27 cellular contexts compared by ENCODE assay signal in the genomic region with DNA sequence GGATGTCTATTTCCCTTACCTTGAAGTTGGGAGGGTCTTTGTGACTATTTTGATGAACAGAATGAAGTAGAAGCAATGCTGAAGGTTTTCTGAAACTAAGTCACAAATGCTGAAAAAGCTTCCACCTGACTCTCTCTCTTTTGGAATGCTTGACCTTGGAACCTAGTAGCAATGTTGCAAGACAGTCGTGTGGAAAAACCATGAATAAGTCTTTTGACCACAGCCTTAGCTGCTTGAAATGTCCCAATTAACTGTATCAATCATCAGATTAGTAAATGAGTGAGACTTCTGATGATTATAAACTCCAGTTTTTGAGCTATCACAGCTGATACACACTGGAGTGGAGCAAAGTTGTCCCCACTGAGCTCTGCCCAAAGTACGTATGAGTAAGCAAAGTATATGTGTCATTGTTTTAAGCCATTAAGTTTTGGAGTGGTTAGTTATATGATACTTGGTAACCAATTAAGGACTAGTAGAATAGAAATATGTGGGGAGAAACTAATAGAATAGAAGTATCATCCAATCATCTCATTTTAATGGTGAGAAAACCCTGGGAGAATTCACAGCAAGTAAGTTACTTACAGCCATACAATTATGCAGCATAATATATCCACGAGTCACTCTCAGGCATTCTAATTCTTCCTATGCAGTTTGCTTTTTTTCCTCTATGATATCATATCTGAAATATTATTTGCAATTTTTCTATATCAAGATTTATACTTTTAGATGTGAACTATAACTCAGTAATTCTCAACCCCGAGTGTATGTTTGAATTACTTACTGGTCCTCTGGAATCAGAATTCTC.
DNase-seq lines count a peak whose midpoint lies in the region; ATAC-seq and TF ChIP-seq lines count a peak whose summit lies in the region.
"Had no signal": no experiment of that assay in that cellular context is flagged by ENCODE, and none has a peak within 500 bp of the region (broad histone marks: within the 10 kb centered on the region; RNA-seq: fewer than 3 reads in every experiment).

No MANE protein-coding gene starts in this region.

- H3K4me3 ChIP-seq in astrocyte of the spinal cord (ENCODE audit: low read depth, low read length), result no peak overlapping the region
- H3K4me3 ChIP-seq: dorsolateral prefrontal cortex, hepatocyte, pancreas, transverse colon had no signal

- TF ChIP-seq CTCF in astrocyte of the spinal cord (IDR thresholded peaks at IDR 0.05; ENCODE audit: low read depth, low read length), result no peak

- in situ Hi-C loops in ACHN (cut with HindIII; ENCODE audit: low pct_ligation_motif_present, low pct_unique_long_range_greater_than_20kb, low sequenced_read_pairs), result no loop called here
- in situ Hi-C loops in astrocyte of the spinal cord (cut with HindIII; ENCODE audit: low sequenced_read_pairs), result no loop called here

- DNase-seq in ACHN (peak; percentile 31), HS-5 (ENCODE audit: low read depth) (peak; percentile 29), astrocyte of the spinal cord (ENCODE audit: low read depth, low spot score) (peak; percentile 16), hepatic stellate cell (ENCODE audit: low spot score) (peak; percentile 3), ureter (ENCODE audit: low spot score) (no peak), mesenteric fat pad (ENCODE audit: low spot score) (no peak), NCI-H748 treated with DMSO at 0.1 percent for 48 hours (lab: John Stamatoyannopoulos, UW) (no peak)
- DNase-seq: activated CD4-positive, alpha-beta T cell treated with anti-CD3 and anti-CD28 coated beads for 48 hours; activated naive CD4-positive, alpha-beta T cell treated with anti-CD3 and anti-CD28 coated beads for 36 hours; amygdala; CD8-positive, alpha-beta memory T cell; central memory CD4-positive, alpha-beta T cell; DMS153; dorsolateral prefrontal cortex; GF-D8; immature natural killer cell; NCI-H1092; NCI-H187; NCI-H2171 treated with DMSO at 0.1 percent for 48 hours; NCI-H526 treated with DMSO at 0.1 percent for 48 hours; pancreas; stimulated activated CD8-positive, alpha-beta memory T cell treated with anti-CD3 and anti-CD28 coated beads, Interleukin-4, amount 100 ng/mL, for 48 hours; transverse colon had no signal

- no peak for ATAC-seq in GM18511 (IDR thresholded peaks at IDR 0.05; ENCODE audit: unreplicated experiment)
- ATAC-seq: natural killer cell treated with Interleukin-12 subunit alpha and Interleukin-12 subunit beta and Interleukin-15 and Interleukin-18, amount 100 ng/mL, for 72 hours; pancreas; sciatic nerve had no signal

Comparison
In these comparisons a context has a peak if more than half of its experiments do, and no peak if none do; other contexts are left out.
1. DNase-seq: peak in ACHN (single experiment), HS-5 (single experiment), astrocyte of the spinal cord (single experiment) and hepatic stellate cell (single experiment); none in ureter (single experiment), mesenteric fat pad (single experiment) and NCI-H748 treated with DMSO at 0.1 percent for 48 hours (single experiment).